Comparison of ENCODE assay signal across 18 cellular contexts in the genomic region with DNA sequence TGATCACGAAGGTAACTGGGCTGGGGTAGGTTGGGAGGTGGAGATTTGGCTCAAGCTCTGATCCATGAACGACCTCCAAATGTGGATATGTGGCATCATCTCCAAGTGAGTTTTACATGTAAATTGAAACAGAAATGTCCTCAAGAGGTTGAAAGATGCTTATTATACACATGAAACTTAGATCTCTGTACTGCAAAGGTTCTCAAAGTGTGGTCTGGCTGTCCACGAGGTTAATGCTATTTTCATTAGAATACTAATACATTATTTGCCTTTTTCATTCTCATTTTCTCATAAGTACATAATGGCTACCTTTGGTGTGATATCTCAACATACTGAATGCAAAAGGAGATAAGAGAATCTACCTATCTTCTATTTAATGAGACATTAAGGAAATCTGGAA.
"Had no signal": no experiment of that assay in that cellular context is flagged by ENCODE, and none has a peak within 500 bp of the region (broad histone marks: within the 10 kb centered on the region; RNA-seq: fewer than 3 reads in every experiment).

No MANE protein-coding gene starts in this region.

- DNase-seq: effector CD4-positive, alpha-beta T cell; gastrocnemius medialis; heart right ventricle; hypothalamus; mammary epithelial cell; mucosa of descending colon; naive thymus-derived CD8-positive, alpha-beta T cell; sigmoid colon; stimulated activated CD4-positive, alpha-beta T cell treated with anti-CD3 and anti-CD28 coated beads, Interleukin-2, amount 100 ng/mL, for 24 hours; stimulated activated CD4-positive, alpha-beta T cell treated with anti-CD3 and anti-CD28 coated beads, Interleukin-4, amount 100 ng/mL, for 4 hours; stimulated activated naive B cell treated with anti-CD40 and anti-IgM and Interleukin-4, amounts not matched to agents 10 μg/mL and 1 μg/mL and 100 μg/mL, for 72 hours; stimulated activated naive CD8-positive, alpha-beta T cell treated with anti-CD3 and anti-CD28 coated beads, Interleukin-15, amount 100 ng/mL, for 72 hours; testis had no signal

- H3K4me3 ChIP-seq: coronary artery, gastrocnemius medialis, heart right ventricle, mucosa of descending colon, sigmoid colon, skin epidermis, testis, tibial nerve had no signal

- ATAC-seq: esophagus mucosa; gastrocnemius medialis; heart right ventricle; left lobe of liver; mucosa of descending colon; naive thymus-derived CD8-positive, alpha-beta T cell; stimulated activated naive B cell treated with anti-CD40 and anti-IgM and Interleukin-4, amounts not matched to agents 10 μg/mL and 1 μg/mL and 100 μg/mL, for 72 hours; stimulated activated naive CD8-positive, alpha-beta T cell treated with anti-CD3 and anti-CD28 coated beads, Interleukin-15, amount 100 ng/mL, for 72 hours had no signal
